In the genomic region with DNA sequence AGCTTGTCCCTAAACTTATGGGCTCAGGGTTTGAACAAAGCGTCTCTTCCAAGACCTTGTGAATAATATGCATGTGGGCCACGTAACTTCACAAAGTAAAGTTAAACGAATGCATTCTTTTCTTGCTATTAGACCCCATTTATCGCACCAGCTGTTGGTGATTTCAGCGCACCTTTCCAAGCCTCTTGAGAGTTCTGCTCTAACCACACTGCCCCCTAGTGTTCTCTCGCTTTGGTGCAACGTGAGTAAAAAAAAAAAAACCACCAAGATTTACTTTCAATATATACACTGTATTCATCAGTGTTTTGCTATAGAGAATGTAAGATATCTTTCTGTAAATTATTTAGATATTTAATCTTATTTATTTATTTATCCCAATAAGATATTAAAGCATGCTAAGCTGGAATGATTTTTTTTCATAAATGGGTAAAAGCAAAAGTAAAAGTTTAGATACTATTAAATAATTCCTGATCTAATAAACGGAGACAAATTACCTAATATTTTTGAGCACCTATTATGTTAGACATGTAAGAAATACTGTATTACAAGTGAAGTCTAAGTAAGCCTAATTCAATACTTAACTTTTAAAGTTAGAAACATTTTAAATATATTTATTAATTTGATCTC, we compare ENCODE assay signal across 8 cellular contexts.
DNase-seq lines count a peak whose midpoint lies in the region; ATAC-seq, FAIRE-seq and TF ChIP-seq lines count a peak whose summit lies in the region.

No MANE protein-coding gene starts in this region.

- no peak overlapping the region for H3K4me3 ChIP-seq in GM23338
- H3K4me3 ChIP-seq in brain microvascular endothelial cell (ENCODE audit: low read depth, low read length), result no peak overlapping the region
- peak overlapping the region in 1 of 2 donors; percentile 6 for H3K4me3 ChIP-seq in kidney (ENCODE audit: low read length in 2 of 2)
- H3K4me3 ChIP-seq in MG63, result no peak overlapping the region

- DNase-seq in DMS114 treated with DMSO at 0.1 percent for 48 hours (lab: John Stamatoyannopoulos, UW; ENCODE audit: unreplicated experiment), result peak; percentile 13
- DNase-seq in GM23338 (ENCODE audit: low spot score), result peak; percentile 92
- peak; percentile 89 for DNase-seq in NCI-H128 (lab: John Stamatoyannopoulos, UW; ENCODE audit: unreplicated experiment)
- peak in 3 of 5 experiments; percentile 5 to 76 (median 12) for DNase-seq in T-helper 2 cell
- DNase-seq in brain microvascular endothelial cell, result peak; percentile 33
- DNase-seq in kidney, result no peak
- peak; percentile 58 for DNase-seq in stimulated activated CD4-positive, alpha-beta T cell treated with anti-CD3 and anti-CD28 coated beads, Interleukin-4, amount 100 ng/mL, for 24 hours
- DNase-seq in MG63, result no peak

- H3K9me2 ChIP-seq in GM23338 (ENCODE audit: insufficient read depth), result no peaks in the 10 kb centered on the region

- peaks cover 21% of the 10 kb centered on the region; the same call in 2 of the 3 replicates for H3K4me1 Mint-ChIP-seq in GM23338

- H2AFZ ChIP-seq in GM23338, result no peak overlapping the region

- no peak overlapping the region for H3K27ac Mint-ChIP-seq in GM23338

- no peak overlapping the region for H3K27ac ChIP-seq in GM23338 (ENCODE audit: low read depth)
- H3K27ac ChIP-seq in brain microvascular endothelial cell, result no peak overlapping the region
- no peak overlapping the region for H3K27ac ChIP-seq in kidney (ENCODE audit: low read depth in 2 of 2, low read length in 2 of 2)

- intact Hi-C loops in kidney (cut with DNase I), result no loop called here

- H3K9ac ChIP-seq in kidney (ENCODE audit: low read length in 2 of 2), result no peak overlapping the region

- no peak overlapping the region for H3K4me3 Mint-ChIP-seq in GM23338

- no peaks in the 10 kb centered on the region for H3K9me3 ChIP-seq in kidney (ENCODE audit: control insufficient read depth in 1 of 2, low read length in 2 of 2)
- no peaks in the 10 kb centered on the region for H3K9me3 ChIP-seq in MG63

- H3K79me2 ChIP-seq in GM23338 (replicated peaks; ENCODE audit: insufficient read depth), result no peaks in the 10 kb centered on the region

- H3K9me3 Mint-ChIP-seq in GM23338, result no peaks in the 10 kb centered on the region

- no peaks in the 10 kb centered on the region for H4K20me1 ChIP-seq in GM23338 (replicated peaks; ENCODE audit: insufficient read depth)

- H3K36me3 ChIP-seq in GM23338 (ENCODE audit: insufficient read depth), result no peaks in the 10 kb centered on the region
- no peaks in the 10 kb centered on the region for H3K36me3 ChIP-seq in brain microvascular endothelial cell (replicated peaks)
- no peaks in the 10 kb centered on the region for H3K36me3 ChIP-seq in kidney (ENCODE audit: control insufficient read depth in 1 of 2, insufficient read depth in 2 of 2, low read length in 2 of 2)
- no peaks in the 10 kb centered on the region for H3K36me3 ChIP-seq in MG63

- in situ Hi-C loops in brain microvascular endothelial cell (cut with HindIII; ENCODE audit: low pct_ligation_motif_present, low sequenced_read_pairs), result loop anchor here (25.0 kb wide), 1 partner anchor 233 kb away; no protein-coding TSS in a partner anchor

- H3F3A ChIP-seq in GM23338 (replicated peaks; ENCODE audit: low read depth), result no peaks in the 10 kb centered on the region

- H3K36me3 Mint-ChIP-seq in GM23338 (ENCODE audit: low read depth), result no peaks in the 10 kb centered on the region

- peak; percentile 79 to 95 for TF ChIP-seq CTCF in GM23338 (conservative IDR thresholded peaks at IDR 0.05; ENCODE audit: low read depth in 2 of 2)
- peak; percentile 86 for TF ChIP-seq CTCF in brain microvascular endothelial cell (IDR thresholded peaks at IDR 0.05; ENCODE audit: low read depth, low read length, missing control alignments)
- peak; percentile 70 for TF ChIP-seq CTCF in kidney (IDR thresholded peaks at IDR 0.05; ENCODE audit: borderline replicate concordance, extremely low read depth, insufficient read depth)

- FAIRE-seq in kidney (lab: Jason Lieb, UNC), result peak; percentile 91

- H3K27me3 Mint-ChIP-seq in GM23338 (ENCODE audit: insufficient read depth, low read depth, poor library complexity), result peaks cover 2% of the 10 kb centered on the region

- peaks cover 6% of the 10 kb centered on the region for H3K4me1 ChIP-seq in GM23338 (ENCODE audit: insufficient read depth)
- no peaks in the 10 kb centered on the region for H3K4me1 ChIP-seq in kidney (ENCODE audit: control insufficient read depth in 1 of 2, insufficient read depth in 1 of 2, low read depth in 1 of 2, low read length in 2 of 2)

- H3K4me2 ChIP-seq in GM23338, result no peak overlapping the region

- peak; percentile 56 for ATAC-seq in GM23338

- H3K27me3 ChIP-seq in GM23338 (ENCODE audit: insufficient read depth) (no peaks in the 10 kb centered on the region), brain microvascular endothelial cell (replicated peaks) (no peaks in the 10 kb centered on the region), MG63 (no peaks in the 10 kb centered on the region)

TF ChIP-seq in GM23338, 12 proteins besides CTCF, POLR2A, EP300 and RAD21 (continues in another document):
- TF ChIP-seq ZNF114 (CRISPR knock-in tag; IDR thresholded peaks at IDR 0.05) (no peak), EZH2 (IDR thresholded peaks at IDR 0.05; ENCODE audit: low read depth, unreplicated experiment) (no peak), ZNF331 (CRISPR knock-in tag; IDR thresholded peaks at IDR 0.05; ENCODE audit: low read depth) (no peak), CREB1 (CRISPR knock-in tag; IDR thresholded peaks at IDR 0.05; ENCODE audit: low read depth) (no peak), STAT1 (IDR thresholded peaks at IDR 0.05; ENCODE audit: unreplicated experiment) (no peak), POLR2AphosphoS5 (IDR thresholded peaks at IDR 0.05; ENCODE audit: low read depth) (no peak), EZH2phosphoT487 (IDR thresholded peaks at IDR 0.05; ENCODE audit: unreplicated experiment) (no peak)
- TF ChIP-seq, protein P1, sequence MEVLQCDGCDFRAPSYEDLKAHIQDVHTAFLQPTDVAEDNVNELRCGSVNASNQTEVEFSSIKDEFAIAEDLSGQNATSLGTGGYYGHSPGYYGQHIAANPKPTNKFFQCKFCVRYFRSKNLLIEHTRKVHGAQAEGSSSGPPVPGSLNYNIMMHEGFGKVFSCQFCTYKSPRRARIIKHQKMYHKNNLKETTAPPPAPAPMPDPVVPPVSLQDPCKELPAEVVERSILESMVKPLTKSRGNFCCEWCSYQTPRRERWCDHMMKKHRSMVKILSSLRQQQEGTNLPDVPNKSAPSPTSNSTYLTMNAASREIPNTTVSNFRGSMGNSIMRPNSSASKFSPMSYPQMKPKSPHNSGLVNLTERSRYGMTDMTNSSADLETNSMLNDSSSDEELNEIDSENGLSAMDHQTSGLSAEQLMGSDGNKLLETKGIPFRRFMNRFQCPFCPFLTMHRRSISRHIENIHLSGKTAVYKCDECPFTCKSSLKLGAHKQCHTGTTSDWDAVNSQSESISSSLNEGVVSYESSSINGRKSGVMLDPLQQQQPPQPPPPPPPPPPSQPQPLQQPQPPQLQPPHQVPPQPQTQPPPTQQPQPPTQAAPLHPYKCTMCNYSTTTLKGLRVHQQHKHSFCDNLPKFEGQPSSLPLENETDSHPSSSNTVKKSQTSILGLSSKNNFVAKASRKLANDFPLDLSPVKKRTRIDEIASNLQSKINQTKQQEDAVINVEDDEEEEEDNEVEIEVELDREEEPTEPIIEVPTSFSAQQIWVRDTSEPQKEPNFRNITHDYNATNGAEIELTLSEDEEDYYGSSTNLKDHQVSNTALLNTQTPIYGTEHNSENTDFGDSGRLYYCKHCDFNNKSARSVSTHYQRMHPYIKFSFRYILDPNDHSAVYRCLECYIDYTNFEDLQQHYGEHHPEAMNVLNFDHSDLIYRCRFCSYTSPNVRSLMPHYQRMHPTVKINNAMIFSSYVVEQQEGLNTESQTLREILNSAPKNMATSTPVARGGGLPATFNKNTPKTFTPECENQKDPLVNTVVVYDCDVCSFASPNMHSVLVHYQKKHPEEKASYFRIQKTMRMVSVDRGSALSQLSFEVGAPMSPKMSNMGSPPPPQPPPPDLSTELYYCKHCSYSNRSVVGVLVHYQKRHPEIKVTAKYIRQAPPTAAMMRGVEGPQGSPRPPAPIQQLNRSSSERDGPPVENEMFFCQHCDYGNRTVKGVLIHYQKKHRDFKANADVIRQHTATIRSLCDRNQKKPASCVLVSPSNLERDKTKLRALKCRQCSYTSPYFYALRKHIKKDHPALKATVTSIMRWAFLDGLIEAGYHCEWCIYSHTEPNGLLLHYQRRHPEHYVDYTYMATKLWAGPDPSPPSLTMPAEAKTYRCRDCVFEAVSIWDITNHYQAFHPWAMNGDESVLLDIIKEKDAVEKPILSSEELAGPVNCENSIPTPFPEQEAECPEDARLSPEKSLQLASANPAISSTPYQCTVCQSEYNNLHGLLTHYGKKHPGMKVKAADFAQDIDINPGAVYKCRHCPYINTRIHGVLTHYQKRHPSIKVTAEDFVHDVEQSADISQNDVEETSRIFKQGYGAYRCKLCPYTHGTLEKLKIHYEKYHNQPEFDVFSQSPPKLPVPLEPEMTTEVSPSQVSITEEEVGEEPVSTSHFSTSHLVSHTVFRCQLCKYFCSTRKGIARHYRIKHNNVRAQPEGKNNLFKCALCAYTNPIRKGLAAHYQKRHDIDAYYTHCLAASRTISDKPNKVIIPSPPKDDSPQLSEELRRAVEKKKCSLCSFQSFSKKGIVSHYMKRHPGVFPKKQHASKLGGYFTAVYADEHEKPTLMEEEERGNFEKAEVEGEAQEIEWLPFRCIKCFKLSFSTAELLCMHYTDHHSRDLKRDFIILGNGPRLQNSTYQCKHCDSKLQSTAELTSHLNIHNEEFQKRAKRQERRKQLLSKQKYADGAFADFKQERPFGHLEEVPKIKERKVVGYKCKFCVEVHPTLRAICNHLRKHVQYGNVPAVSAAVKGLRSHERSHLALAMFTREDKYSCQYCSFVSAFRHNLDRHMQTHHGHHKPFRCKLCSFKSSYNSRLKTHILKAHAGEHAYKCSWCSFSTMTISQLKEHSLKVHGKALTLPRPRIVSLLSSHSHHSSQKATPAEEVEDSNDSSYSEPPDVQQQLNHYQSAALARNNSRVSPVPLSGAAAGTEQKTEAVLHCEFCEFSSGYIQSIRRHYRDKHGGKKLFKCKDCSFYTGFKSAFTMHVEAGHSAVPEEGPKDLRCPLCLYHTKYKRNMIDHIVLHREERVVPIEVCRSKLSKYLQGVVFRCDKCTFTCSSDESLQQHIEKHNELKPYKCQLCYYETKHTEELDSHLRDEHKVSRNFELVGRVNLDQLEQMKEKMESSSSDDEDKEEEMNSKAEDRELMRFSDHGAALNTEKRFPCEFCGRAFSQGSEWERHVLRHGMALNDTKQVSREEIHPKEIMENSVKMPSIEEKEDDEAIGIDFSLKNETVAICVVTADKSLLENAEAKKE (CRISPR knock-in tag; IDR thresholded peaks at IDR 0.05), result no peak

Comparison
In these comparisons a context has a peak if more than half of its experiments do, and no peak if none do; other contexts are left out.
1. DNase-seq: peak in DMS114 treated with DMSO at 0.1 percent for 48 hours (single experiment), GM23338 (single experiment), NCI-H128 (single experiment), T-helper 2 cell (3 of 5), brain microvascular endothelial cell (single experiment) and stimulated activated CD4-positive, alpha-beta T cell treated with anti-CD3 and anti-CD28 coated beads, Interleukin-4, amount 100 ng/mL, for 24 hours (single experiment); none in kidney (single experiment) and MG63 (single experiment).
2. Peak in every context shown above with its lines, with median percentiles within 50 percentile points of each other: CTCF ChIP-seq.